Comparison of ENCODE assay signal across 7 cellular contexts in the genomic region with DNA sequence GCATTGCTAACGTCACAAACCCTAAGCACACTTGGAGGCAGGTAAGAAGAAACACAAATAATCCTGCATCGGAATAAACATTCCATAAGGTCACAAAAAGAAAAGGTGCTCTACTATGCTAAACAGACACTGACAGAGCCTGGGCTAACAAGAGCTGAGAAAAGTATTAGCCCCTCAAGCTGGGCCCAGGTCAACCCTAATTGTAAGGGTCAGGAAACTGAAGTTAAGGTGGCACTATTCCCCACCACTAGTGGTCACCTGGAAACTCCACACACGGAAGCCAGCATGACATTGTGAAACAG. TPM values are rescaled to one million over a fixed set of nuclear protein-coding genes. Genes with fewer than 3 reads are reported as not detected.
DNase-seq lines count a peak whose midpoint lies in the region; ATAC-seq, FAIRE-seq and TF ChIP-seq lines count a peak whose summit lies in the region.

No MANE protein-coding gene starts in this region.

- peak in 1 of 3 experiments; percentile 15 for TF ChIP-seq CTCF in keratinocyte (optimal IDR thresholded peaks at IDR 0.05 in 1 of 3, IDR thresholded peaks at IDR 0.05 in 1 of 3, conservative IDR thresholded peaks at IDR 0.05 in 1 of 3; ENCODE audit: extremely low read depth in 1 of 3, insufficient read depth in 2 of 3, low read length in 3 of 3)

- H3K27ac Mint-ChIP-seq in activated naive CD4-positive, alpha-beta T cell treated with anti-CD3 and anti-CD28 coated beads, Interleukin-2, amount 50 U/mL, for 72 hours = peak overlapping the region; percentile 85 to 87

- H2AFZ ChIP-seq in keratinocyte (ENCODE audit: control insufficient read depth, low read length) = no peak overlapping the region

- peaks cover 11% of the 10 kb centered on the region for H3K9me1 ChIP-seq in keratinocyte (ENCODE audit: control insufficient read depth, extremely low read depth, insufficient read depth, low read length)

- H3K4me3 ChIP-seq in HUES6 (ENCODE audit: low read depth, low read length) (peak overlapping the region; percentile 77), keratinocyte (ENCODE audit: control insufficient read depth in 2 of 3, extremely low read depth in 1 of 3, insufficient read depth in 2 of 3, low read depth in 1 of 3, low read length in 3 of 3) (peak overlapping the region; percentile 82 to 92 (median 85)), subcutaneous abdominal adipose tissue (ENCODE audit: low read depth in 1 of 5, low read length in 5 of 5) (peak overlapping the region; percentile 73 to 92 (median 82))

- H3K9me3 ChIP-seq in HUES6 (ENCODE audit: control insufficient read depth, insufficient read depth, low read depth, low read length) (no peaks in the 10 kb centered on the region), keratinocyte (ENCODE audit: control insufficient read depth, low read depth, low read length) (no peaks in the 10 kb centered on the region), subcutaneous abdominal adipose tissue (ENCODE audit: control insufficient read depth in 5 of 5, low read length in 5 of 5) (no peaks in the 10 kb centered on the region)

- H3K4me2 ChIP-seq in keratinocyte (ENCODE audit: control insufficient read depth, extremely low read depth, insufficient read depth, low read depth, low read length) = peak overlapping the region; percentile 84

- no peak for DNase-seq in activated naive CD4-positive, alpha-beta T cell treated with anti-CD3 and anti-CD28 coated beads, Interleukin-2, amount 50 U/mL, for 72 hours (ENCODE audit: low spot score in 2 of 2)
- DNase-seq in keratinocyte (ENCODE audit: low read depth, low spot score) (no peak), COR-L47 (lab: John Stamatoyannopoulos, UW) (no peak), anterior cingulate cortex (lab: John Stamatoyannopoulos, UW) (no peak)

- peaks cover 14% of the 10 kb centered on the region for H3K27me3 ChIP-seq in HUES6 (ENCODE audit: control insufficient read depth, insufficient read depth, low read length)
- H3K27me3 ChIP-seq in keratinocyte (ENCODE audit: control insufficient read depth, extremely low read depth, insufficient read depth, low read length) = no peaks in the 10 kb centered on the region
- no peaks in the 10 kb centered on the region for H3K27me3 ChIP-seq in subcutaneous abdominal adipose tissue (ENCODE audit: control insufficient read depth in 5 of 5, insufficient read depth in 4 of 5, low read length in 5 of 5)

- H3K36me3 ChIP-seq in HUES6 (ENCODE audit: control insufficient read depth, insufficient read depth, low read length) = 0 out of 2 replicates have a peak, but pooled peaks cover 4% of the 10 kb centered on the region
- H3K36me3 ChIP-seq in keratinocyte (ENCODE audit: control insufficient read depth in 2 of 2, extremely low read depth in 1 of 2, insufficient read depth in 2 of 2, low read length in 2 of 2) = peaks cover 0 to 2% of the 10 kb centered on the region in 2 experiments
- peaks cover 0 to 1% (median 0%) of the 10 kb centered on the region in 5 donors for H3K36me3 ChIP-seq in subcutaneous abdominal adipose tissue (ENCODE audit: control insufficient read depth in 5 of 5, insufficient read depth in 5 of 5, low read length in 5 of 5)

- H3K27ac ChIP-seq in HUES6 (ENCODE audit: low read depth, low read length) = peak overlapping the region; percentile 72; the same call in 1 of the 2 replicates
- H3K27ac ChIP-seq in keratinocyte (ENCODE audit: control insufficient read depth, insufficient read depth, low read length) = peak overlapping the region; percentile 62
- peak overlapping the region; percentile 92 for H3K27ac ChIP-seq in subcutaneous abdominal adipose tissue (ENCODE audit: low read depth, low read length)

- dilution Hi-C loops in keratinocyte (cut with MboI; ENCODE audit: extremely low pct_ligation_motif_present, low sequenced_read_pairs) = no loop called here

- H3K4me1 ChIP-seq in HUES6 (ENCODE audit: control insufficient read depth, insufficient read depth, low read length) (peaks cover 60% of the 10 kb centered on the region), keratinocyte (ENCODE audit: control insufficient read depth, extremely low read depth, insufficient read depth, low read length) (peaks cover 46% of the 10 kb centered on the region), subcutaneous abdominal adipose tissue (ENCODE audit: control insufficient read depth in 5 of 5, insufficient read depth in 5 of 5, low read length in 5 of 5) (peaks cover 17 to 72% (median 66%) of the 10 kb centered on the region in 5 donors)

- peaks cover 61% of the 10 kb centered on the region for H3K79me2 ChIP-seq in keratinocyte (ENCODE audit: control insufficient read depth, insufficient read depth, low read length)

- FAIRE-seq in keratinocyte (lab: Jason Lieb, UNC) = no peak

- H3K36me3 Mint-ChIP-seq in activated naive CD4-positive, alpha-beta T cell treated with anti-CD3 and anti-CD28 coated beads, Interleukin-2, amount 50 U/mL, for 72 hours = peaks cover 9 to 16% of the 10 kb centered on the region in 2 donors

- ATAC-seq in activated naive CD4-positive, alpha-beta T cell treated with anti-CD3 and anti-CD28 coated beads, Interleukin-2, amount 50 U/mL, for 72 hours = no peak
- ATAC-seq in HG03135 (IDR thresholded peaks at IDR 0.05; ENCODE audit: unreplicated experiment) = no peak

- H3K9ac ChIP-seq in HUES6 (ENCODE audit: low read length) (peak overlapping the region; percentile 75), keratinocyte (ENCODE audit: control insufficient read depth, extremely low read depth, insufficient read depth, low read length) (peak overlapping the region; percentile 80), subcutaneous abdominal adipose tissue (ENCODE audit: low read length in 5 of 5) (peak overlapping the region; percentile 76 to 88 (median 84))

- peaks cover 44% of the 10 kb centered on the region for H4K20me1 ChIP-seq in keratinocyte (ENCODE audit: control insufficient read depth, extremely low read depth, insufficient read depth, low read length)

- H3K9me3 Mint-ChIP-seq in activated naive CD4-positive, alpha-beta T cell treated with anti-CD3 and anti-CD28 coated beads, Interleukin-2, amount 50 U/mL, for 72 hours = no peaks in the 10 kb centered on the region

RNA-seq across cellular contexts. Expression of gene PTTG1IP, which starts 1.3 kb away (rescaled TPM):
- 10 to 100 TPM; 61.7 to 99.8 TPM for total RNA-seq in activated naive CD4-positive, alpha-beta T cell treated with anti-CD3 and anti-CD28 coated beads, Interleukin-2, amount 50 U/mL, for 72 hours
- polyA plus RNA-seq in keratinocyte = 132 to 140 TPM (median 137 TPM) in 3 replicates
- polyA plus RNA-seq in keratinocyte (2011; ENCODE audit: low read depth) = 97.7 TPM
- polyA plus RNA-seq in keratinocyte (2011; cell fraction: cytosol; rRNA removed) = 114 and 141 TPM in 2 replicates
- 152 and 154 TPM in 2 replicates for polyA plus RNA-seq in keratinocyte (2011; cell fraction: nucleus; rRNA removed)
- 111 and 120 TPM in 2 replicates for polyA plus RNA-seq in keratinocyte (2012; ENCODE audit: low replicate concordance)
- polyA minus RNA-seq in keratinocyte = 69.3 to 118 TPM (median 90.8 TPM) in 3 replicates
- polyA minus RNA-seq in keratinocyte (2011; cell fraction: cytosol; rRNA and poly(A)+ RNA removed) = 232 TPM
- 92.1 and 106 TPM in 2 replicates for polyA minus RNA-seq in keratinocyte (2011; cell fraction: nucleus; rRNA and poly(A)+ RNA removed)

RNA-seq across cellular contexts. Expression of gene ITGB2, which starts 48.5 kb away (rescaled TPM):
- total RNA-seq in activated naive CD4-positive, alpha-beta T cell treated with anti-CD3 and anti-CD28 coated beads, Interleukin-2, amount 50 U/mL, for 72 hours = 100 to 1,000 TPM; 151 to 272 TPM
- 0.55 to 0.86 TPM (median 0.72 TPM) in 3 replicates for polyA plus RNA-seq in keratinocyte
- not detected for polyA plus RNA-seq in keratinocyte (2011; ENCODE audit: low read depth)
- polyA plus RNA-seq in keratinocyte (2011; cell fraction: cytosol; rRNA removed) = 0.29 and 1.0 TPM in 2 replicates
- 2.0 and 2.7 TPM in 2 replicates for polyA plus RNA-seq in keratinocyte (2011; cell fraction: nucleus; rRNA removed)
- 0.17 and 1.0 TPM in 2 replicates for polyA plus RNA-seq in keratinocyte (2012; ENCODE audit: low replicate concordance)
- polyA minus RNA-seq in keratinocyte = 0.40 to 3.1 TPM (median 1.4 TPM) in 3 replicates
- 6.5 TPM for polyA minus RNA-seq in keratinocyte (2011; cell fraction: cytosol; rRNA and poly(A)+ RNA removed)
- 3.8 and 6.5 TPM in 2 replicates for polyA minus RNA-seq in keratinocyte (2011; cell fraction: nucleus; rRNA and poly(A)+ RNA removed)

RNA-seq across cellular contexts. Expression of gene SUMO3, which starts 54.4 kb away (rescaled TPM):
- 10 to 100 TPM; 72.8 to 81.2 TPM for total RNA-seq in activated naive CD4-positive, alpha-beta T cell treated with anti-CD3 and anti-CD28 coated beads, Interleukin-2, amount 50 U/mL, for 72 hours
- polyA plus RNA-seq in keratinocyte = 69.3 to 132 TPM (median 115 TPM) in 3 replicates
- 21.6 TPM for polyA plus RNA-seq in keratinocyte (2011; ENCODE audit: low read depth)
- 134 and 154 TPM in 2 replicates for polyA plus RNA-seq in keratinocyte (2011; cell fraction: cytosol; rRNA removed)
- polyA plus RNA-seq in keratinocyte (2011; cell fraction: nucleus; rRNA removed) = 33.1 and 37.7 TPM in 2 replicates
- polyA plus RNA-seq in keratinocyte (2012; ENCODE audit: low replicate concordance) = 51.1 and 105 TPM in 2 replicates
- 62.1 to 83.9 TPM (median 66.2 TPM) in 3 replicates for polyA minus RNA-seq in keratinocyte
- polyA minus RNA-seq in keratinocyte (2011; cell fraction: cytosol; rRNA and poly(A)+ RNA removed) = 103 TPM
- 13.4 and 18.2 TPM in 2 replicates for polyA minus RNA-seq in keratinocyte (2011; cell fraction: nucleus; rRNA and poly(A)+ RNA removed)
